Comparison of ENCODE assay signal across 12 cellular contexts in the genomic region with DNA sequence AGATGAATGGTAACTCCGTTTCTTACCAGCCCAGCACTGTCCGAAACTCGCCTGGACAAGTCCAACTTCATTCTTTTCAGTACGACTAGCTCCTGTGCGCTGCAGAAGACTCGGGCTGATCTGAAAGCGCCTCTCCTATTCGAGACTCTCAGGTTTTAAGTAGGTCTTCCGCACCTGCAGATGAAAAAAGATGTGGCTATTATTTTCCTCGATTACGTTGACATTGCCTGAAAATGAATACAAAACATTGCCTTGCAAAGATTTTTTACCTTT.
DNase-seq lines count a peak whose midpoint lies in the region; ATAC-seq and TF ChIP-seq lines count a peak whose summit lies in the region.
"Had no signal": no experiment of that assay in that cellular context is flagged by ENCODE, and none has a peak within 500 bp of the region (broad histone marks: within the 10 kb centered on the region; RNA-seq: fewer than 3 reads in every experiment).

No MANE protein-coding gene starts in this region.

- no peak overlapping the region for H3K27ac Mint-ChIP-seq in T-helper 2 cell treated with Interferon-gamma antibody and Interleukin-4, amounts not matched to agents 5 μg/mL and 100 μg/mL, for 36 hours
- no peak overlapping the region for H3K27ac Mint-ChIP-seq in T-cell
- no peak overlapping the region for H3K27ac Mint-ChIP-seq in stimulated activated effector memory CD8-positive, alpha-beta T cell treated with anti-CD3 and anti-CD28 coated beads, Interleukin-12 subunit alpha, Interleukin-12 subunit beta, amount 100 ng/mL, for 72 hours

- peaks cover 27% of the 10 kb centered on the region for H3K4me1 Mint-ChIP-seq in T-helper 2 cell treated with Interferon-gamma antibody and Interleukin-4, amounts not matched to agents 5 μg/mL and 100 μg/mL, for 36 hours (ENCODE audit: low read depth)
- H3K4me1 Mint-ChIP-seq in T-cell = peaks cover 15 to 24% (median 17%) of the 10 kb centered on the region in 3 donors
- peaks cover 8% of the 10 kb centered on the region for H3K4me1 Mint-ChIP-seq in stimulated activated effector memory CD8-positive, alpha-beta T cell treated with anti-CD3 and anti-CD28 coated beads, Interleukin-12 subunit alpha, Interleukin-12 subunit beta, amount 100 ng/mL, for 72 hours

- ATAC-seq in T-cell (replicated peaks in 1 of 4) = no peak
- no peak for ATAC-seq in foreskin keratinocyte
- ATAC-seq in stimulated activated effector memory CD8-positive, alpha-beta T cell treated with anti-CD3 and anti-CD28 coated beads, Interleukin-12 subunit alpha, Interleukin-12 subunit beta, amount 100 ng/mL, for 72 hours = no peak

- peaks cover 48% of the 10 kb centered on the region for H3K27me3 Mint-ChIP-seq in T-helper 2 cell treated with Interferon-gamma antibody and Interleukin-4, amounts not matched to agents 5 μg/mL and 100 μg/mL, for 36 hours (ENCODE audit: low read depth)
- peaks cover 14 to 55% of the 10 kb centered on the region in 2 donors for H3K27me3 Mint-ChIP-seq in T-cell

- peaks cover 18% of the 10 kb centered on the region for H3K27me3 ChIP-seq in foreskin keratinocyte

- POLR2A ChIA-PET in T-cell (lab: Charles Lee) = no interaction called here

- CTCF ChIA-PET in T-cell (lab: Charles Lee) = no interaction called here

- H3K9me3 Mint-ChIP-seq in T-helper 2 cell treated with Interferon-gamma antibody and Interleukin-4, amounts not matched to agents 5 μg/mL and 100 μg/mL, for 36 hours = no peaks in the 10 kb centered on the region
- H3K9me3 Mint-ChIP-seq in T-cell = no peaks in the 10 kb centered on the region
- no peaks in the 10 kb centered on the region for H3K9me3 Mint-ChIP-seq in stimulated activated effector memory CD8-positive, alpha-beta T cell treated with anti-CD3 and anti-CD28 coated beads, Interleukin-12 subunit alpha, Interleukin-12 subunit beta, amount 100 ng/mL, for 72 hours

- H3K27ac ChIP-seq in foreskin keratinocyte = peak overlapping the region; percentile 18

- no peak for DNase-seq in T-helper 2 cell treated with Interferon-gamma antibody and Interleukin-4, amounts not matched to agents 5 μg/mL and 100 μg/mL, for 36 hours (ENCODE audit: low spot score)
- DNase-seq in T-helper 2 cell = no peak
- no peak for DNase-seq in T-cell
- DNase-seq in foreskin keratinocyte = peak; percentile 14 to 58
- no peak for DNase-seq in stimulated activated effector memory CD8-positive, alpha-beta T cell treated with anti-CD3 and anti-CD28 coated beads, Interleukin-12 subunit alpha, Interleukin-12 subunit beta, amount 100 ng/mL, for 72 hours (ENCODE audit: low spot score in 2 of 2)
- no peak for DNase-seq in NCI-H446 (lab: John Stamatoyannopoulos, UW)
- DNase-seq in Kasumi-1 (lab: John Stamatoyannopoulos, UW) = no peak
- no peak for DNase-seq in GM03348 (ENCODE audit: low spot score)
- DNase-seq: activated CD8-positive, alpha-beta memory T cell treated with anti-CD3 and anti-CD28 coated beads, Interleukin-2, amount 50 U/mL, for 4 hours; effector memory CD4-positive, alpha-beta T cell; MV-4-11; Right ventricle myocardium superior had no signal

- peak overlapping the region; percentile 66 for H3K4me3 Mint-ChIP-seq in T-helper 2 cell treated with Interferon-gamma antibody and Interleukin-4, amounts not matched to agents 5 μg/mL and 100 μg/mL, for 36 hours
- H3K4me3 Mint-ChIP-seq in T-cell = peak overlapping the region; percentile 52 to 61 (median 55)
- peak overlapping the region; percentile 15 for H3K4me3 Mint-ChIP-seq in stimulated activated effector memory CD8-positive, alpha-beta T cell treated with anti-CD3 and anti-CD28 coated beads, Interleukin-12 subunit alpha, Interleukin-12 subunit beta, amount 100 ng/mL, for 72 hours

- no peaks in the 10 kb centered on the region for H3K36me3 Mint-ChIP-seq in T-helper 2 cell treated with Interferon-gamma antibody and Interleukin-4, amounts not matched to agents 5 μg/mL and 100 μg/mL, for 36 hours (ENCODE audit: low read depth)
- H3K36me3 Mint-ChIP-seq in T-cell = no peaks in the 10 kb centered on the region
- H3K36me3 Mint-ChIP-seq in stimulated activated effector memory CD8-positive, alpha-beta T cell treated with anti-CD3 and anti-CD28 coated beads, Interleukin-12 subunit alpha, Interleukin-12 subunit beta, amount 100 ng/mL, for 72 hours = no peaks in the 10 kb centered on the region

- no peak for TF ChIP-seq CTCF in foreskin keratinocyte (conservative IDR thresholded peaks at IDR 0.05)

- H3K4me1 ChIP-seq in foreskin keratinocyte = no peaks in the 10 kb centered on the region

Comparison
In these comparisons a context has a peak if more than half of its experiments do, and no peak if none do; other contexts are left out.
1. DNase-seq: peak in foreskin keratinocyte (2 of 2); none in T-helper 2 cell treated with Interferon-gamma antibody and Interleukin-4, amounts not matched to agents 5 μg/mL and 100 μg/mL, for 36 hours (single experiment), T-helper 2 cell (0 of 5), T-cell (0 of 34), stimulated activated effector memory CD8-positive, alpha-beta T cell treated with anti-CD3 and anti-CD28 coated beads, Interleukin-12 subunit alpha, Interleukin-12 subunit beta, amount 100 ng/mL, for 72 hours (0 of 2), NCI-H446 (0 of 2), Kasumi-1 (0 of 2) and GM03348 (single experiment).
2. H3K4me3 Mint-ChIP-seq: peak in every context shown above with its lines; median percentile 66 in T-helper 2 cell treated with Interferon-gamma antibody and Interleukin-4, amounts not matched to agents 5 μg/mL and 100 μg/mL, for 36 hours; 55 in T-cell; 15 in stimulated activated effector memory CD8-positive, alpha-beta T cell treated with anti-CD3 and anti-CD28 coated beads, Interleukin-12 subunit alpha, Interleukin-12 subunit beta, amount 100 ng/mL, for 72 hours.